8 cellular contexts compared by ENCODE assay signal in genomic region chr16:3527216-3527829, GRCh38. TPM values are rescaled to one million over a fixed set of nuclear protein-coding genes. Genes with fewer than 3 reads are reported as not detected.
DNase-seq lines count a peak whose midpoint lies in the region; ATAC-seq, FAIRE-seq and TF ChIP-seq lines count a peak whose summit lies in the region.
"Not testable (repeated sequence)": the region's sequence is repeated elsewhere in the genome, so short reads cannot be mapped to it uniquely, and the experiment has no call there.

No MANE protein-coding gene starts in this region.

- H2AFZ ChIP-seq in endothelial cell of umbilical vein (ENCODE audit: low read depth, low read length); HepG2 (ENCODE audit: low read length): not testable (repeated sequence)

- H3K27ac ChIP-seq in endothelial cell of umbilical vein (ENCODE audit: insufficient read depth, low read depth, low read length); HepG2 (ENCODE audit: extremely low read length, insufficient read depth, low read length): not testable (repeated sequence)

- not testable (repeated sequence) for H3K9me3 Mint-ChIP-seq in activated T-cell treated with anti-CD3 and anti-CD28 coated beads, Interleukin-2, amount 50 U/mL, for 72 hours

- H3K4me3 Mint-ChIP-seq in activated T-cell treated with anti-CD3 and anti-CD28 coated beads, Interleukin-2, amount 50 U/mL, for 72 hours = not testable (repeated sequence)

- H3K36me3 ChIP-seq in endothelial cell of umbilical vein (ENCODE audit: control insufficient read depth in 2 of 2, extremely low read depth in 1 of 2, insufficient read depth in 2 of 2, low read length in 2 of 2) = peaks cover 0 to 21% of the 10 kb centered on the region in 2 experiments
- peaks cover 13 to 33% of the 10 kb centered on the region in 2 experiments for H3K36me3 ChIP-seq in HepG2 (replicated peaks in 1 of 2; ENCODE audit: control insufficient read depth in 1 of 2, insufficient read depth in 2 of 2, low read length in 2 of 2)

- FAIRE-seq in endothelial cell of umbilical vein (lab: Jason Lieb, UNC) (peak; percentile 86), HepG2 (lab: Jason Lieb, UNC) (peak; percentile 32)

- ATAC-seq in activated T-cell treated with anti-CD3 and anti-CD28 coated beads, Interleukin-2, amount 50 U/mL, for 72 hours (replicated peaks in 1 of 2); HepG2: not testable (repeated sequence)

- TF ChIP-seq EP300 in HepG2 (IDR thresholded peaks at IDR 0.05; ENCODE audit: low read depth in 2 of 2, low read length in 2 of 2); HepG2 (CRISPR knock-in tag; IDR thresholded peaks at IDR 0.05; ENCODE audit: borderline replicate concordance): not testable (repeated sequence)

- not testable (repeated sequence) for H3K4me1 Mint-ChIP-seq in activated T-cell treated with anti-CD3 and anti-CD28 coated beads, Interleukin-2, amount 50 U/mL, for 72 hours (ENCODE audit: low read depth)

- dilution Hi-C loops in endothelial cell of umbilical vein (cut with MboI; ENCODE audit: extremely low pct_ligation_motif_present, low sequenced_read_pairs) = not testable (repeated sequence)

- H4K20me1 ChIP-seq in endothelial cell of umbilical vein (replicated peaks; ENCODE audit: control insufficient read depth, extremely low read depth, insufficient read depth, low read length); HepG2 (ENCODE audit: insufficient read depth, low read length): not testable (repeated sequence)

- H3K36me3 Mint-ChIP-seq in activated T-cell treated with anti-CD3 and anti-CD28 coated beads, Interleukin-2, amount 50 U/mL, for 72 hours (ENCODE audit: insufficient read depth in 2 of 2) = not testable (repeated sequence)

- peak overlapping the region; percentile 40 for H3K27ac Mint-ChIP-seq in activated T-cell treated with anti-CD3 and anti-CD28 coated beads, Interleukin-2, amount 50 U/mL, for 72 hours

- H3K9ac ChIP-seq in endothelial cell of umbilical vein (replicated peaks; ENCODE audit: extremely low read depth, insufficient read depth, low read length); HepG2 (ENCODE audit: insufficient read depth, low read depth, low read length): not testable (repeated sequence)

- in situ Hi-C loops in SK-MEL-5 (cut with HindIII; ENCODE audit: low pct_unique_long_range_greater_than_20kb, low sequenced_read_pairs); HepG2 (cut with HindIII; ENCODE audit: extremely low pct_ligation_motif_present, low pct_unique_long_range_greater_than_20kb): not testable (repeated sequence)

- intact Hi-C loops in endothelial cell of umbilical vein (cut with micrococcal nuclease); HepG2 (cut with micrococcal nuclease; ENCODE audit: unreplicated experiment): not testable (repeated sequence)

- peak; percentile 68; the same call in 1 of the 2 replicates for TF ChIP-seq RAD21 in HepG2 (CRISPR knock-in tag; IDR thresholded peaks at IDR 0.05)

- not testable (repeated sequence) for H3K4me2 ChIP-seq in endothelial cell of umbilical vein (ENCODE audit: insufficient read depth, low read length); HepG2 (ENCODE audit: low read depth, low read length)

- not testable (repeated sequence) for H3K27me3 ChIP-seq in endothelial cell of umbilical vein (ENCODE audit: control insufficient read depth in 2 of 2, insufficient read depth in 2 of 2, low read length in 2 of 2); HepG2 (ENCODE audit: control insufficient read depth in 1 of 2, insufficient read depth in 2 of 2, low read length in 2 of 2)

- POLR2A ChIA-PET in endothelial cell of umbilical vein (lab: Charles Lee); HepG2 (lab: Yijun Ruan, JAX): not testable (repeated sequence)

- not testable (repeated sequence) for H3K9me3 ChIP-seq in endothelial cell of umbilical vein (replicated peaks; ENCODE audit: control insufficient read depth, insufficient read depth, low read length); HepG2 (ENCODE audit: low read length)

- H3K4me3 ChIP-seq in endothelial cell of umbilical vein (replicated peaks in 1 of 3; ENCODE audit: insufficient read depth in 1 of 3, low read depth in 1 of 3, low read length in 3 of 3); HepG2 (replicated peaks in 1 of 3; ENCODE audit: insufficient read depth in 1 of 3, low read depth in 2 of 3, low read length in 3 of 3): not testable (repeated sequence)

- not testable (repeated sequence) for H3K79me2 ChIP-seq in endothelial cell of umbilical vein (ENCODE audit: control insufficient read depth, insufficient read depth, low read length); HepG2 (ENCODE audit: insufficient read depth, low read length)

- peak; percentile 55 for DNase-seq in A172 (ENCODE audit: low spot score)
- DNase-seq in NCI-H146 treated with DMSO at 0.1 percent for 48 hours (lab: John Stamatoyannopoulos, UW; ENCODE audit: unreplicated experiment) = peak; percentile 5
- DNase-seq in SK-MEL-5 (ENCODE audit: low read depth, low spot score) = peak; percentile 71
- DNase-seq in activated T-cell treated with anti-CD3 and anti-CD28 coated beads, Interleukin-2, amount 50 U/mL, for 72 hours = peak; percentile 64 to 72
- peak; percentile 40 for DNase-seq in endothelial cell of umbilical vein (ENCODE audit: low read depth, low spot score)
- DNase-seq in HepG2 (ENCODE audit: low spot score) = peak; percentile 48
- peak; percentile 26 to 55 for DNase-seq in stimulated activated CD4-positive, alpha-beta T cell treated with anti-CD3 and anti-CD28 coated beads, Interleukin-12 subunit alpha, Interleukin-12 subunit beta, amount 100 ng/mL, for 24 hours (ENCODE audit: low read depth in 2 of 2)

- CTCF ChIA-PET in endothelial cell of umbilical vein (lab: Charles Lee) = interaction anchor here (1.0 to 1.9 kb wide), 7 partner anchors 9 to 173 kb away, joined by 3 to 8 read pairs (median 3); partner anchors contain the start of gene SLX4
- CTCF ChIA-PET in HepG2 (lab: Yijun Ruan, JAX; ENCODE audit: low intra/inter-chr PET ratio, low total read pairs) = not testable (repeated sequence)

- not testable (repeated sequence) for BruUV-seq in endothelial cell of umbilical vein (replicated peaks; lab: Mats Ljungman, UMichigan); HepG2 (replicated peaks; lab: Mats Ljungman, UMichigan)

- not testable (repeated sequence) for H3K4me1 ChIP-seq in endothelial cell of umbilical vein (ENCODE audit: control insufficient read depth, extremely low read depth, insufficient read depth, low read length)
- peaks cover 10% of the 10 kb centered on the region for H3K4me1 ChIP-seq in HepG2 (ENCODE audit: insufficient read depth, low read length)

- not testable (repeated sequence) for TF ChIP-seq POLR2A in endothelial cell of umbilical vein (IDR thresholded peaks at IDR 0.05; ENCODE audit: low read depth, low read length); HepG2 (IDR thresholded peaks at IDR 0.05; ENCODE audit: insufficient read depth in 1 of 2, low read depth in 2 of 2, low read length in 2 of 2)

- not testable (repeated sequence) for H3K27me3 Mint-ChIP-seq in activated T-cell treated with anti-CD3 and anti-CD28 coated beads, Interleukin-2, amount 50 U/mL, for 72 hours (ENCODE audit: low read depth)

- H3K9me1 ChIP-seq in endothelial cell of umbilical vein (replicated peaks; ENCODE audit: control insufficient read depth, extremely low read depth, insufficient read depth, low read length) = not testable (repeated sequence)

- TF ChIP-seq CTCF in GM12873 (IDR thresholded peaks at IDR 0.05; ENCODE audit: insufficient read depth, low read depth, low read length, missing control alignments) = peak; percentile 69
- peak; percentile 33 to 66 for TF ChIP-seq CTCF in endothelial cell of umbilical vein (IDR thresholded peaks at IDR 0.05; ENCODE audit: extremely low read depth in 1 of 2, insufficient read depth in 1 of 2, low read depth in 1 of 2, low read length in 2 of 2)
- TF ChIP-seq CTCF in HepG2 (CRISPR knock-in tag; IDR thresholded peaks at IDR 0.05) = peak; percentile 73

- 80% methylated on average over 12 of the region's 12 CpGs for WGBS in HepG2 (ENCODE audit: low lambda C conversion rate)

RNA-seq across cellular contexts. Expression of gene CLUAP1, which starts 26.5 kb away (rescaled TPM):
- total RNA-seq in A172 (2014; rRNA removed; shearing (Covaris generic)) = 25.7 and 28.0 TPM in 2 replicates
- 19.0 and 23.6 TPM in 2 replicates for total RNA-seq in SK-MEL-5 (2014; rRNA removed; shearing (Covaris generic))
- 11.1 and 18.0 TPM in 2 replicates for polyA plus RNA-seq in SK-MEL-5 (2015; cell fraction: cytosol; rRNA removed)
- polyA plus RNA-seq in SK-MEL-5 (2015; cell fraction: nucleus; rRNA removed) = 6.2 and 10.9 TPM in 2 replicates
- total RNA-seq in activated T-cell treated with anti-CD3 and anti-CD28 coated beads, Interleukin-2, amount 50 U/mL, for 72 hours = 10 to 100 TPM; 16.8 to 18.2 TPM
- 16.5 and 17.2 TPM in 2 replicates for total RNA-seq in endothelial cell of umbilical vein
- polyA plus RNA-seq in endothelial cell of umbilical vein = 3.5 and 5.8 TPM in 2 replicates
- 9.7 and 13.1 TPM in 2 replicates for polyA plus RNA-seq in endothelial cell of umbilical vein (2011; cell fraction: cytosol; rRNA removed)
- polyA plus RNA-seq in endothelial cell of umbilical vein (2011; cell fraction: nucleus; rRNA removed) = 17.8 and 20.0 TPM in 2 replicates
- 12.0 and 12.5 TPM in 2 replicates for polyA plus RNA-seq in endothelial cell of umbilical vein (2012)
- 11.2 and 12.8 TPM in 2 replicates for polyA minus RNA-seq in endothelial cell of umbilical vein
- polyA minus RNA-seq in endothelial cell of umbilical vein (2011; cell fraction: cytosol; rRNA and poly(A)+ RNA removed) = 9.1 TPM
- 8.8 and 9.3 TPM in 2 replicates for polyA minus RNA-seq in endothelial cell of umbilical vein (2011; cell fraction: nucleus; rRNA and poly(A)+ RNA removed)
- total RNA-seq in HepG2 (2016; rRNA removed; fragmentation: Illumina TruSeq; extraction: Trizol) = 19.5 and 25.9 TPM in 2 replicates
- total RNA-seq in HepG2 (2016; cell fraction: cytosol; rRNA removed; fragmentation: Illumina TruSeq; extraction: Trizol; ENCODE audit: low read depth) = 11.0 and 15.5 TPM in 2 replicates
- 18.5 and 28.6 TPM in 2 replicates for total RNA-seq in HepG2 (2016; cell fraction: insoluble cytoplasmic fraction; rRNA removed; fragmentation: Illumina TruSeq; extraction: Trizol)
- total RNA-seq in HepG2 (2016; cell fraction: membrane; rRNA removed; fragmentation: Illumina TruSeq; extraction: Trizol) = 6.7 and 9.0 TPM in 2 replicates
- 12.3 and 17.1 TPM in 2 replicates for total RNA-seq in HepG2 (2016; cell fraction: nucleus; rRNA removed; fragmentation: Illumina TruSeq; extraction: Trizol)
- 3.5 and 6.0 TPM in 2 replicates for polyA plus RNA-seq in HepG2 (2011; rRNA removed)
- 2.9 and 3.9 TPM in 2 replicates for polyA plus RNA-seq in HepG2 (2011; cell fraction: cytosol; rRNA removed)
- polyA plus RNA-seq in HepG2 (2011; cell fraction: nucleus; rRNA removed) = 1.9 and 4.4 TPM in 2 replicates
- polyA plus RNA-seq in HepG2 (2012) = 5.2 and 6.8 TPM in 2 replicates
- polyA plus RNA-seq in HepG2 (2016; cell fraction: cytosol; fragmentation: Illumina TruSeq; extraction: Trizol; ENCODE audit: low read depth) = 3.4 and 3.8 TPM in 2 replicates
- 22.5 and 28.8 TPM in 2 replicates for polyA plus RNA-seq in HepG2 (2016; cell fraction: insoluble cytoplasmic fraction; fragmentation: Illumina TruSeq; extraction: Trizol; ENCODE audit: low read depth)
- polyA plus RNA-seq in HepG2 (2016; cell fraction: membrane; fragmentation: Illumina TruSeq; extraction: Trizol; ENCODE audit: low read depth) = 5.0 and 5.3 TPM in 2 replicates
- polyA plus RNA-seq in HepG2 (2016; cell fraction: nucleus; fragmentation: Illumina TruSeq; extraction: Trizol; ENCODE audit: insufficient read depth, low read depth) = 12.9 and 20.1 TPM in 2 replicates
- 3.6 and 12.3 TPM in 2 replicates for polyA minus RNA-seq in HepG2 (2011; rRNA and poly(A)+ RNA removed; ENCODE audit: low replicate concordance)
- polyA minus RNA-seq in HepG2 (2011; cell fraction: cytosol; rRNA and poly(A)+ RNA removed) = 5.9 and 8.1 TPM in 2 replicates
- polyA minus RNA-seq in HepG2 (2011; cell fraction: nucleus; rRNA and poly(A)+ RNA removed) = 6.7 and 9.6 TPM in 2 replicates

RNA-seq across cellular contexts. Expression of gene C16orf90, which starts 32.0 kb away (rescaled TPM):
- not detected in 2 replicates for total RNA-seq in A172 (2014; rRNA removed; shearing (Covaris generic))
- not detected in 2 replicates for total RNA-seq in SK-MEL-5 (2014; rRNA removed; shearing (Covaris generic))
- not detected in 2 replicates for polyA plus RNA-seq in SK-MEL-5 (2015; cell fraction: cytosol; rRNA removed)
- polyA plus RNA-seq in SK-MEL-5 (2015; cell fraction: nucleus; rRNA removed) = not detected in 2 replicates
- not detected for total RNA-seq in activated T-cell treated with anti-CD3 and anti-CD28 coated beads, Interleukin-2, amount 50 U/mL, for 72 hours
- total RNA-seq in endothelial cell of umbilical vein (not detected in 2 replicates), HepG2 (2016; rRNA removed; fragmentation: Illumina TruSeq; extraction: Trizol) (not detected in 2 replicates)
- polyA plus RNA-seq in endothelial cell of umbilical vein (not detected in 2 replicates), HepG2 (2011; rRNA removed) (not detected in 2 replicates)
- not detected in 2 replicates for polyA plus RNA-seq in endothelial cell of umbilical vein (2011; cell fraction: cytosol; rRNA removed)
- polyA plus RNA-seq in endothelial cell of umbilical vein (2011; cell fraction: nucleus; rRNA removed) = not detected in 2 replicates
- polyA plus RNA-seq in endothelial cell of umbilical vein (2012) = not detected in 2 replicates
- not detected in 2 replicates for polyA minus RNA-seq in endothelial cell of umbilical vein
- not detected for polyA minus RNA-seq in endothelial cell of umbilical vein (2011; cell fraction: cytosol; rRNA and poly(A)+ RNA removed)
- not detected in 2 replicates for polyA minus RNA-seq in endothelial cell of umbilical vein (2011; cell fraction: nucleus; rRNA and poly(A)+ RNA removed)
- total RNA-seq in HepG2 (2016; cell fraction: cytosol; rRNA removed; fragmentation: Illumina TruSeq; extraction: Trizol; ENCODE audit: low read depth) = not detected in 2 replicates
- total RNA-seq in HepG2 (2016; cell fraction: insoluble cytoplasmic fraction; rRNA removed; fragmentation: Illumina TruSeq; extraction: Trizol) = not detected in 2 replicates
- not detected in 2 replicates for total RNA-seq in HepG2 (2016; cell fraction: membrane; rRNA removed; fragmentation: Illumina TruSeq; extraction: Trizol)
- total RNA-seq in HepG2 (2016; cell fraction: nucleus; rRNA removed; fragmentation: Illumina TruSeq; extraction: Trizol) = not detected in 2 replicates
- polyA plus RNA-seq in HepG2 (2011; cell fraction: cytosol; rRNA removed) = not detected in 2 replicates
- not detected in 2 replicates for polyA plus RNA-seq in HepG2 (2011; cell fraction: nucleus; rRNA removed)
- polyA plus RNA-seq in HepG2 (2012) = not detected in 2 replicates
- not detected in 2 replicates for polyA plus RNA-seq in HepG2 (2016; cell fraction: cytosol; fragmentation: Illumina TruSeq; extraction: Trizol; ENCODE audit: low read depth)
- polyA plus RNA-seq in HepG2 (2016; cell fraction: insoluble cytoplasmic fraction; fragmentation: Illumina TruSeq; extraction: Trizol; ENCODE audit: low read depth) = not detected in 2 replicates
- polyA plus RNA-seq in HepG2 (2016; cell fraction: membrane; fragmentation: Illumina TruSeq; extraction: Trizol; ENCODE audit: low read depth) = not detected in 2 replicates
- polyA plus RNA-seq in HepG2 (2016; cell fraction: nucleus; fragmentation: Illumina TruSeq; extraction: Trizol; ENCODE audit: insufficient read depth, low read depth) = not detected in 2 replicates
- not detected in 2 replicates for polyA minus RNA-seq in HepG2 (2011; rRNA and poly(A)+ RNA removed; ENCODE audit: low replicate concordance)
- polyA minus RNA-seq in HepG2 (2011; cell fraction: cytosol; rRNA and poly(A)+ RNA removed) = not detected in 2 replicates
- not detected in 2 replicates for polyA minus RNA-seq in HepG2 (2011; cell fraction: nucleus; rRNA and poly(A)+ RNA removed)

RNA-seq across cellular contexts. Expression of gene NLRC3, which starts 49.9 kb away (rescaled TPM):
- 0.03 TPM in 1 of 2 replicates, not detected in the other for total RNA-seq in A172 (2014; rRNA removed; shearing (Covaris generic))
- total RNA-seq in SK-MEL-5 (2014; rRNA removed; shearing (Covaris generic)) = not detected in 2 replicates
- polyA plus RNA-seq in SK-MEL-5 (2015; cell fraction: cytosol; rRNA removed) = 0.06 TPM in 1 of 2 replicates, not detected in the other
- polyA plus RNA-seq in SK-MEL-5 (2015; cell fraction: nucleus; rRNA removed) = not detected in 2 replicates
- 10 to 100 TPM; 24.1 to 28.8 TPM for total RNA-seq in activated T-cell treated with anti-CD3 and anti-CD28 coated beads, Interleukin-2, amount 50 U/mL, for 72 hours
- total RNA-seq in endothelial cell of umbilical vein = 3.4 and 8.2 TPM in 2 replicates
- polyA plus RNA-seq in endothelial cell of umbilical vein = 0.84 and 0.96 TPM in 2 replicates
- polyA plus RNA-seq in endothelial cell of umbilical vein (2011; cell fraction: cytosol; rRNA removed) = 0.87 and 0.93 TPM in 2 replicates
- polyA plus RNA-seq in endothelial cell of umbilical vein (2011; cell fraction: nucleus; rRNA removed) = 2.1 and 3.1 TPM in 2 replicates
- polyA plus RNA-seq in endothelial cell of umbilical vein (2012) = 0.48 and 0.75 TPM in 2 replicates
- 1.8 and 3.2 TPM in 2 replicates for polyA minus RNA-seq in endothelial cell of umbilical vein
- polyA minus RNA-seq in endothelial cell of umbilical vein (2011; cell fraction: cytosol; rRNA and poly(A)+ RNA removed) = not detected
- polyA minus RNA-seq in endothelial cell of umbilical vein (2011; cell fraction: nucleus; rRNA and poly(A)+ RNA removed) = 1.5 and 1.8 TPM in 2 replicates
- total RNA-seq in HepG2 (2016; rRNA removed; fragmentation: Illumina TruSeq; extraction: Trizol) = not detected in 2 replicates
- not detected in 2 replicates for total RNA-seq in HepG2 (2016; cell fraction: cytosol; rRNA removed; fragmentation: Illumina TruSeq; extraction: Trizol; ENCODE audit: low read depth)
- total RNA-seq in HepG2 (2016; cell fraction: insoluble cytoplasmic fraction; rRNA removed; fragmentation: Illumina TruSeq; extraction: Trizol) = 0.09 TPM in 1 of 2 replicates, not detected in the other
- total RNA-seq in HepG2 (2016; cell fraction: membrane; rRNA removed; fragmentation: Illumina TruSeq; extraction: Trizol) = not detected in 2 replicates
- not detected in 2 replicates for total RNA-seq in HepG2 (2016; cell fraction: nucleus; rRNA removed; fragmentation: Illumina TruSeq; extraction: Trizol)
- 0.01 TPM in 1 of 2 replicates, not detected in the other for polyA plus RNA-seq in HepG2 (2011; rRNA removed)
- not detected in 2 replicates for polyA plus RNA-seq in HepG2 (2011; cell fraction: cytosol; rRNA removed)
- 0.02 TPM in 1 of 2 replicates, not detected in the other for polyA plus RNA-seq in HepG2 (2011; cell fraction: nucleus; rRNA removed)
- polyA plus RNA-seq in HepG2 (2012) = 0.09 and 0.11 TPM in 2 replicates
- not detected in 2 replicates for polyA plus RNA-seq in HepG2 (2016; cell fraction: cytosol; fragmentation: Illumina TruSeq; extraction: Trizol; ENCODE audit: low read depth)
- polyA plus RNA-seq in HepG2 (2016; cell fraction: insoluble cytoplasmic fraction; fragmentation: Illumina TruSeq; extraction: Trizol; ENCODE audit: low read depth) = not detected in 2 replicates
- not detected in 2 replicates for polyA plus RNA-seq in HepG2 (2016; cell fraction: membrane; fragmentation: Illumina TruSeq; extraction: Trizol; ENCODE audit: low read depth)
- not detected in 2 replicates for polyA plus RNA-seq in HepG2 (2016; cell fraction: nucleus; fragmentation: Illumina TruSeq; extraction: Trizol; ENCODE audit: insufficient read depth, low read depth)
- 0.07 TPM in 1 of 2 replicates, not detected in the other for polyA minus RNA-seq in HepG2 (2011; rRNA and poly(A)+ RNA removed; ENCODE audit: low replicate concordance)
- not detected in 2 replicates for polyA minus RNA-seq in HepG2 (2011; cell fraction: cytosol; rRNA and poly(A)+ RNA removed)
- not detected in 2 replicates for polyA minus RNA-seq in HepG2 (2011; cell fraction: nucleus; rRNA and poly(A)+ RNA removed)

Comparison
In these comparisons a context has a peak if more than half of its experiments do, and no peak if none do; other contexts are left out.
1. DNase-seq: peak in every context shown above with its lines; median percentile 71 in SK-MEL-5; 68 in activated T-cell treated with anti-CD3 and anti-CD28 coated beads, Interleukin-2, amount 50 U/mL, for 72 hours; 55 in A172; 48 in HepG2; 40 in stimulated activated CD4-positive, alpha-beta T cell treated with anti-CD3 and anti-CD28 coated beads, Interleukin-12 subunit alpha, Interleukin-12 subunit beta, amount 100 ng/mL, for 24 hours; 40 in endothelial cell of umbilical vein; 5 in NCI-H146 treated with DMSO at 0.1 percent for 48 hours.